15 cellular contexts compared by ENCODE assay signal in the genomic region with DNA sequence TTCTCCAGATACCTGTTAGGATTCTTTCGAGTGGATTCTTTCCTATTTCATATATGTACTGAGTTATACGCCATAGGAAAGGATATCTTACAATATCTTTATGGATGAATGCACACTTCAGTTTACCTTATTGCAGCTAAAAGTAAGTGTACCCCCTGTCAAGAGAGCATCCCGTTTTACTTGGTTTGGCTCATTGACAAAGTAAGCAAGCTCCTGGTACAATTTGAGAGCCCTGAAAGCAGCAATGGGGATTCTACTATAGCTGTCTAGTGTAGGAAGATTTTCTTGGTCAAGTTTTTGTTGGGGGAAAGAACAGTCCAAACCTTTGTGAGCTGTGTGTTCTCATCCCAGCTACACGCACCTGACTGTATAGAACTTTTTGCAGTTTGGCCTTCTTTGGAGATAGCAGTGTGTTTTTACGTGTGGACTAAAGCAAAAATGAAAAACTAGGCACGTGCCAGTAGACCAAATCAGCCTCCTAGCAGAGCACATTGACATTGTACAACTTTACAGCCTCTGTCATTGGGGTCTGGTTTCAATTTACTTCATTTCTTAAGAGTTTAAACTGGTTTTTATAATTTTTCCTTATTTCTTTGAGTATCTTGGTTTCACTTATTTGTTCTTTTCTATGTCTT. TPM values are rescaled to one million over a fixed set of nuclear protein-coding genes. Genes with fewer than 3 reads are reported as not detected.
A peak's percentile ranks its signal among the peaks of the same experiment; 100 is the strongest.
DNase-seq lines count a peak whose midpoint lies in the region; ATAC-seq and TF ChIP-seq lines count a peak whose summit lies in the region.
"Had no signal": no experiment of that assay in that cellular context is flagged by ENCODE, and none has a peak within 500 bp of the region (broad histone marks: within the 10 kb centered on the region; RNA-seq: fewer than 3 reads in every experiment).

No MANE protein-coding gene starts in this region.

- H3K36me3 ChIP-seq in gastrocnemius medialis, result no peaks in the 10 kb centered on the region
- H3K36me3 ChIP-seq: prostate gland had no signal

- intact Hi-C loops in gastrocnemius medialis (cut with DNase I; ENCODE audit: low total_unique reads), result no loop called here

- H3K9me3 ChIP-seq in gastrocnemius medialis, result no peaks in the 10 kb centered on the region
- H3K9me3 ChIP-seq: prostate gland had no signal

- H3K4me3 ChIP-seq in gastrocnemius medialis, result no peak overlapping the region
- H3K4me3 ChIP-seq: prostate gland had no signal

- peaks cover 79% of the 10 kb centered on the region for H3K4me1 Mint-ChIP-seq in activated T-cell treated with anti-CD3 and anti-CD28 coated beads, Interleukin-2, amount 50 U/mL, for 24 hours (ENCODE audit: low read depth)

- peaks cover 46% of the 10 kb centered on the region for H3K36me3 Mint-ChIP-seq in activated T-cell treated with anti-CD3 and anti-CD28 coated beads, Interleukin-2, amount 50 U/mL, for 24 hours (ENCODE audit: low read depth)

- no peak overlapping the region for H3K4me3 Mint-ChIP-seq in activated T-cell treated with anti-CD3 and anti-CD28 coated beads, Interleukin-2, amount 50 U/mL, for 24 hours
- H3K4me3 Mint-ChIP-seq: T-helper 1 cell treated with Interleukin-12 subunit alpha and Interleukin-12 subunit beta and Interleukin-4 antibody, amounts not matched to agents 30 μg/mL and 1 μg/mL, for 36 hours had no signal

- peak overlapping the region; percentile 58 for H3K27ac Mint-ChIP-seq in activated T-cell treated with anti-CD3 and anti-CD28 coated beads, Interleukin-2, amount 50 U/mL, for 24 hours
- H3K27ac Mint-ChIP-seq: T-helper 1 cell treated with Interleukin-12 subunit alpha and Interleukin-12 subunit beta and Interleukin-4 antibody, amounts not matched to agents 30 μg/mL and 1 μg/mL, for 36 hours had no signal

- H3K4me1 ChIP-seq in gastrocnemius medialis, result peaks cover 91 to 94% of the 10 kb centered on the region in 2 donors

- H3K27me3 Mint-ChIP-seq in activated T-cell treated with anti-CD3 and anti-CD28 coated beads, Interleukin-2, amount 50 U/mL, for 24 hours, result no peaks in the 10 kb centered on the region

- no peak for DNase-seq in activated T-cell treated with anti-CD3 and anti-CD28 coated beads, Interleukin-2, amount 50 U/mL, for 24 hours
- no peak for DNase-seq in activated T-cell treated with anti-CD3 and anti-CD28 coated beads, Interleukin-2, amount 50 U/mL, for 48 hours
- peak; percentile 4 for DNase-seq in NCI-H345 treated with DMSO at 0.1 percent for 48 hours (lab: John Stamatoyannopoulos, UW; ENCODE audit: unreplicated experiment)
- DNase-seq in fibroblast of peridontal ligament (ENCODE audit: extremely low read depth), result peak; percentile 43
- no peak for DNase-seq in gastrocnemius medialis
- no peak for DNase-seq in NCI-H1105 (lab: John Stamatoyannopoulos, UW)
- DNase-seq in NCI-H146 treated with DMSO at 0.1 percent for 48 hours (lab: John Stamatoyannopoulos, UW; ENCODE audit: unreplicated experiment), result no peak
- DNase-seq: activated CD4-positive, alpha-beta T cell treated with anti-CD3 and anti-CD28 coated beads for 48 hours; aorta; Calu3; NCI-H1436 had no signal

- no peaks in the 10 kb centered on the region for H3K27me3 ChIP-seq in gastrocnemius medialis

- in situ Hi-C loops in gastrocnemius medialis (cut with MboI; ENCODE audit: low sequenced_read_pairs in 4 of 4), result no loop called here

- ATAC-seq in gastrocnemius medialis (no peak), GM21447 (IDR thresholded peaks at IDR 0.05; ENCODE audit: unreplicated experiment) (no peak)

- no peak for TF ChIP-seq POLR2A in gastrocnemius medialis (IDR thresholded peaks at IDR 0.05)

- H3K9me3 Mint-ChIP-seq in activated T-cell treated with anti-CD3 and anti-CD28 coated beads, Interleukin-2, amount 50 U/mL, for 24 hours, result no peaks in the 10 kb centered on the region
- H3K9me3 Mint-ChIP-seq: T-helper 1 cell treated with Interleukin-12 subunit alpha and Interleukin-12 subunit beta and Interleukin-4 antibody, amounts not matched to agents 30 μg/mL and 1 μg/mL, for 36 hours had no signal

- TF ChIP-seq CTCF in gastrocnemius medialis (IDR thresholded peaks at IDR 0.05 in 4 of 5, conservative IDR thresholded peaks at IDR 0.05 in 1 of 5), result no peak

- H3K27ac ChIP-seq in gastrocnemius medialis, result peak overlapping the region; percentile 69 to 91 (median 81)
- H3K27ac ChIP-seq: KMS-11, prostate gland had no signal

RNA-seq across cellular contexts. Expression of a gene that starts 44.0 kb away (rescaled TPM):
- 100 to 1,000 TPM in 3 of 4 donors, 10 to 100 TPM in 1; 77.3 to 196 (median 133) TPM for total RNA-seq in gastrocnemius medialis

Comparison
In these comparisons a context has a peak if more than half of its experiments do, and no peak if none do; other contexts are left out.
1. DNase-seq: peak in NCI-H345 treated with DMSO at 0.1 percent for 48 hours (single experiment) and fibroblast of peridontal ligament (single experiment); none in activated T-cell treated with anti-CD3 and anti-CD28 coated beads, Interleukin-2, amount 50 U/mL, for 24 hours (single experiment), activated T-cell treated with anti-CD3 and anti-CD28 coated beads, Interleukin-2, amount 50 U/mL, for 48 hours (0 of 2), gastrocnemius medialis (0 of 2), NCI-H1105 (single experiment) and NCI-H146 treated with DMSO at 0.1 percent for 48 hours (single experiment).